1 cellular context compared by ENCODE assay signal in genomic region chr18:23910032-23910431, GRCh38.
TF ChIP-seq lines count a peak whose summit lies in the region.

No MANE protein-coding gene starts in this region.

TF ChIP-seq in GM23338, 12 proteins besides CTCF, POLR2A, EP300 and RAD21 (continued from another document):
- TF ChIP-seq ZNF462 (CRISPR knock-in tag; IDR thresholded peaks at IDR 0.05), result no peak
